In genomic region chr1:46480959-46481646, GRCh38 we compare ENCODE assay signal across 23 cellular contexts. TPM values are rescaled to one million over a fixed set of nuclear protein-coding genes. Genes with fewer than 3 reads are reported as not detected.
DNase-seq lines count a peak whose midpoint lies in the region; ATAC-seq, FAIRE-seq and TF ChIP-seq lines count a peak whose summit lies in the region.
"Had no signal": no experiment of that assay in that cellular context is flagged by ENCODE, and none has a peak within 500 bp of the region (broad histone marks: within the 10 kb centered on the region; RNA-seq: fewer than 3 reads in every experiment).

No MANE protein-coding gene starts in this region.

- no peaks in the 10 kb centered on the region for H3K4me1 ChIP-seq in SJCRH30

- H3K27ac Mint-ChIP-seq in WTC11: no peak overlapping the region
- H3K27ac Mint-ChIP-seq: activated B cell treated with CpG ODN at 0.5 μM for 24 hours, T-cell had no signal

- intact Hi-C loops in posterior vena cava (cut with DNase I): no loop called here

- POLR2A ChIA-PET in WTC11 (lab: Charles Lee): interaction anchor here (2.0 kb wide), 1 partner anchor 34 kb away, joined by 5 read pairs; no protein-coding TSS in a partner anchor

- peaks cover 35% of the 10 kb centered on the region for H3K4me1 Mint-ChIP-seq in WTC11

- no peak for DNase-seq in GM12892 (ENCODE audit: insufficient read length)
- DNase-seq in LNCaP clone FGC (ENCODE audit: low read depth): peak; percentile 17
- no peak for DNase-seq in WTC11 (ENCODE audit: low spot score)
- peak; percentile 30 for DNase-seq in posterior vena cava (ENCODE audit: low spot score)
- no peak for DNase-seq in amygdala (lab: John Stamatoyannopoulos, UW)
- no peak for DNase-seq in NCI-H1105 (lab: John Stamatoyannopoulos, UW)
- no peak for DNase-seq in SJCRH30
- DNase-seq: activated B cell treated with CpG ODN at 0.5 μM for 24 hours; activated CD8-positive, alpha-beta memory T cell treated with anti-CD3 and anti-CD28 coated beads for 24 hours; DMS153; esophagus squamous epithelium; naive thymus-derived CD4-positive, alpha-beta T cell; NCI-H2107; NCI-H69; stimulated activated naive CD4-positive, alpha-beta T cell; T-cell; trophoblast cell had no signal

- ATAC-seq in WTC11: peak; percentile 4; the same call in 1 of the 2 replicates
- no peak for ATAC-seq in GM21381 (IDR thresholded peaks at IDR 0.05; ENCODE audit: unreplicated experiment)
- ATAC-seq: naive thymus-derived CD4-positive, alpha-beta T cell; T-cell had no signal

- H3K4me3 Mint-ChIP-seq in WTC11: no peak overlapping the region
- H3K4me3 Mint-ChIP-seq: activated B cell treated with CpG ODN at 0.5 μM for 24 hours; naive thymus-derived CD4-positive, alpha-beta T cell; T-cell had no signal

- no peaks in the 10 kb centered on the region for H3K36me3 ChIP-seq in SJCRH30
- H3K36me3 ChIP-seq: BLaER1 treated with 17β-estradiol and CSF1 and Interleukin-3, amounts not matched to agents 10 nM and 100 nM; cardiac muscle cell; esophagus squamous epithelium had no signal

- CTCF ChIA-PET in WTC11 (lab: Charles Lee): interaction anchor here (1.0 to 6.0 kb wide), 13 partner anchors 7 to 62 kb away, joined by 3 to 67 read pairs (median 8); partner anchors contain the start of gene DMBX1

- H3K4me3 ChIP-seq in LNCaP clone FGC (ENCODE audit: low read depth, low read length): no peak overlapping the region
- H3K4me3 ChIP-seq in SJCRH30: no peak overlapping the region
- H3K4me3 ChIP-seq: BLaER1 treated with 17β-estradiol and CSF1 and Interleukin-3, amounts not matched to agents 10 nM and 100 nM; cardiac muscle cell; esophagus squamous epithelium had no signal

- no peak overlapping the region for H3K27ac ChIP-seq in SJCRH30
- H3K27ac ChIP-seq: BLaER1 treated with 17β-estradiol and CSF1 and Interleukin-3, amounts not matched to agents 10 nM and 100 nM; cardiac muscle cell; esophagus squamous epithelium had no signal

- TF ChIP-seq CTCF in LNCaP clone FGC (IDR thresholded peaks at IDR 0.05; ENCODE audit: control insufficient read depth, extremely low read depth, insufficient read depth) (no peak), WTC11 (IDR thresholded peaks at IDR 0.05) (no peak)

- peaks cover 42% of the 10 kb centered on the region for H3K27me3 ChIP-seq in SJCRH30

- no peaks in the 10 kb centered on the region for H3K9me3 Mint-ChIP-seq in WTC11
- H3K9me3 Mint-ChIP-seq: activated B cell treated with CpG ODN at 0.5 μM for 24 hours, T-cell had no signal

- no peaks in the 10 kb centered on the region for H3K36me3 Mint-ChIP-seq in WTC11
- H3K36me3 Mint-ChIP-seq: naive thymus-derived CD4-positive, alpha-beta T cell; T-cell had no signal

- H3K9me3 ChIP-seq in SJCRH30 (replicated peaks): no peaks in the 10 kb centered on the region
- H3K9me3 ChIP-seq: BLaER1 treated with 17β-estradiol and CSF1 and Interleukin-3, amounts not matched to agents 10 nM and 100 nM; esophagus squamous epithelium had no signal

- TF ChIP-seq POLR2A in GM12892 (IDR thresholded peaks at IDR 0.05; ENCODE audit: low read depth, low read length): no peak

- FAIRE-seq in GM12892 (lab: Jason Lieb, UNC): peak; percentile 21
- FAIRE-seq: islet of Langerhans had no signal

- peaks cover 94% of the 10 kb centered on the region for H3K27me3 Mint-ChIP-seq in WTC11 (ENCODE audit: low read depth)

TF ChIP-seq in WTC11, 78 proteins besides CTCF, POLR2A, EP300 and RAD21:
- TF ChIP-seq ELF4 (CRISPR knock-in tag; IDR thresholded peaks at IDR 0.05; ENCODE audit: low read depth) (no peak), TCF7 (CRISPR knock-in tag; IDR thresholded peaks at IDR 0.05; ENCODE audit: low read depth) (no peak), OVOL2 (CRISPR knock-in tag; IDR thresholded peaks at IDR 0.05; ENCODE audit: borderline replicate concordance) (no peak), FOXP4 (CRISPR knock-in tag; IDR thresholded peaks at IDR 0.05) (no peak), ZNF232 (CRISPR knock-in tag; IDR thresholded peaks at IDR 0.05) (no peak), FOXK1 (CRISPR knock-in tag; IDR thresholded peaks at IDR 0.05) (no peak), TEAD1 (CRISPR knock-in tag; IDR thresholded peaks at IDR 0.05) (no peak), NFYB (CRISPR knock-in tag; conservative IDR thresholded peaks at IDR 0.05; ENCODE audit: low read depth) (no peak), SMAD4 (CRISPR knock-in tag; IDR thresholded peaks at IDR 0.05) (no peak), ZSCAN18 (CRISPR knock-in tag; IDR thresholded peaks at IDR 0.05) (no peak), ZNF396 (CRISPR knock-in tag; IDR thresholded peaks at IDR 0.05; ENCODE audit: borderline replicate concordance) (no peak), E2F1 (CRISPR knock-in tag; IDR thresholded peaks at IDR 0.05) (no peak), AR (CRISPR knock-in tag; IDR thresholded peaks at IDR 0.05) (no peak), PRRX2 (CRISPR knock-in tag; IDR thresholded peaks at IDR 0.05) (no peak), KAT7 (CRISPR knock-in tag; IDR thresholded peaks at IDR 0.05; ENCODE audit: borderline replicate concordance) (no peak), E2F4 (CRISPR knock-in tag; IDR thresholded peaks at IDR 0.05; ENCODE audit: borderline replicate concordance, low read depth) (no peak), NR2C2 (CRISPR knock-in tag; IDR thresholded peaks at IDR 0.05) (no peak), TEAD4 (CRISPR knock-in tag; IDR thresholded peaks at IDR 0.05) (no peak), TP53 (CRISPR knock-in tag; IDR thresholded peaks at IDR 0.05) (no peak)

RNA-seq across cellular contexts. Expression of gene DMBX1, which starts 8.5 kb away (rescaled TPM):
- not detected for polyA plus RNA-seq in GM12892 (2012; ENCODE audit: missing spikeins)
- total RNA-seq in WTC11 (2021): 1.7 to 3.7 TPM (median 1.8 TPM) in 3 replicates
- total RNA-seq in posterior vena cava: not detected
- not detected in 2 replicates for total RNA-seq in SJCRH30 (2014; rRNA removed; shearing (Covaris generic))
- total RNA-seq: activated B cell treated with CpG ODN at 0.5 μM for 24 hours; cardiac muscle cell; esophagus squamous epithelium; HT1080; lung microvascular endothelial cell; naive thymus-derived CD4-positive, alpha-beta T cell; T-cell had no signal
- polyA plus RNA-seq: cardiac muscle cell; naive thymus-derived CD4-positive, alpha-beta T cell had no signal

Comparison
In these comparisons a context has a peak if more than half of its experiments do, and no peak if none do; other contexts are left out.
1. DNase-seq: peak in LNCaP clone FGC (single experiment) and posterior vena cava (single experiment); none in GM12892 (single experiment), WTC11 (single experiment), amygdala (0 of 56), NCI-H1105 (single experiment) and SJCRH30 (0 of 2).